ENCODE assay signal across 1 cellular context in the genomic region with DNA sequence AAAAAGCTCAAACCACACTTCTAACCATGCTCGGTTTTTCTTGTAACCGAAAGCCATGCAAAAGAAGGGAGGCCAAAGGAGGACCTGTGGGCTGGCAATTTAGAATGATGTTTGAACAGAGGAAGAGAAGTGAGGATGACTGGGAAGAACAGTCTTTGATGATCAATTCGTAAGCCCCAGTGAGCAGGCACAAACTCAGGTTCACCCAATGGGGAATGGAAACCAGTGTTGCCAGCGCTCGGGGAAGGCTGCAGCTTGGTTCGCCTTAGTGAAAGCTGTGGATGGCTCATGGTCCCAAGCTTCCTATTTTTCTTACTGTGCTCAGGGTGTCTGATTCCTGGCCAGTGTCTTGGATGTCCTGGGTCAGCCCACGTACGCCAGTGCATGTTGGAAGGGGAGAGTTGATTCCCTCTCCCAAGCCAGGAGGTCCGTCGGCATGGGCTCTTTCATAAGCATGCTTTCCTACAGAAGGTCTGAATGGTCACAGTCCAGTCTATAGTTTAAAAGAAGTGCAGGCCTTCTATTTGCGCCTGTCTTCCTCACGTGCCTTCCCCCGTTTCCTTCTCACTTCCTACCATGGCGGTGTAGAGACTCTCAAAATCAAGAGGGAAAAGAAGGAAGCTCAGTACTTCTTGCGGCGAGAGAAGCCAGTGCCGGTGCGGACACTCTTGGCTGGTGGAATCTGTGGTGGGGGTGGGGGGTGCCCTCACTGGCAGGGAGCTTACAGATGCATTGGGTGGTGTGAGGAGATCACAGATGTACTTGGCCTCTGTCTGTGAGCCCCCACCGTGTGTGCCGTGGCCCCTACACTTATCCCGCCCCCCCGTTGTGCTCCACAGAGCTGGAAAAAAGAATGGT.
TF ChIP-seq lines count a peak whose summit lies in the region.

No MANE protein-coding gene starts in this region.

TF ChIP-seq in K562, 482 proteins besides CTCF, POLR2A, EP300 and RAD21:
- TF ChIP-seq ARID3B (CRISPR knock-in tag; IDR thresholded peaks at IDR 0.05; ENCODE audit: borderline replicate concordance) (no peak), TCFL5 (CRISPR knock-in tag; conservative IDR thresholded peaks at IDR 0.05) (no peak), COPS2 (conservative IDR thresholded peaks at IDR 0.05) (no peak)
